In genomic region chr2:14401838-14402237, GRCh38 we compare ENCODE assay signal across 1 cellular context.
TF ChIP-seq lines count a peak whose summit lies in the region.

No MANE protein-coding gene starts in this region.

TF ChIP-seq in WTC11, 78 proteins besides CTCF, POLR2A, EP300 and RAD21 (continued from another document):
- TF ChIP-seq ZNF416 (CRISPR knock-in tag; IDR thresholded peaks at IDR 0.05) (no peak), CBFB (CRISPR knock-in tag; IDR thresholded peaks at IDR 0.05; ENCODE audit: low read depth) (no peak), SP1 (CRISPR knock-in tag; conservative IDR thresholded peaks at IDR 0.05) (peak; percentile 61; the same call in 1 of the 2 replicates), FOXP1 (CRISPR knock-in tag; IDR thresholded peaks at IDR 0.05; ENCODE audit: borderline replicate concordance) (no peak), MAX (CRISPR knock-in tag; IDR thresholded peaks at IDR 0.05) (0 out of 2 replicates have a peak, but pooled peaks have one; percentile 21), ERG (CRISPR knock-in tag; IDR thresholded peaks at IDR 0.05) (no peak), ZNF317 (CRISPR knock-in tag; IDR thresholded peaks at IDR 0.05; ENCODE audit: borderline replicate concordance, low read depth) (no peak), HMGA2 (CRISPR knock-in tag; IDR thresholded peaks at IDR 0.05) (no peak), KAT7 (CRISPR knock-in tag; IDR thresholded peaks at IDR 0.05; ENCODE audit: borderline replicate concordance) (no peak), NR1H2 (CRISPR knock-in tag; IDR thresholded peaks at IDR 0.05) (no peak)
- TF ChIP-seq, protein P1, sequence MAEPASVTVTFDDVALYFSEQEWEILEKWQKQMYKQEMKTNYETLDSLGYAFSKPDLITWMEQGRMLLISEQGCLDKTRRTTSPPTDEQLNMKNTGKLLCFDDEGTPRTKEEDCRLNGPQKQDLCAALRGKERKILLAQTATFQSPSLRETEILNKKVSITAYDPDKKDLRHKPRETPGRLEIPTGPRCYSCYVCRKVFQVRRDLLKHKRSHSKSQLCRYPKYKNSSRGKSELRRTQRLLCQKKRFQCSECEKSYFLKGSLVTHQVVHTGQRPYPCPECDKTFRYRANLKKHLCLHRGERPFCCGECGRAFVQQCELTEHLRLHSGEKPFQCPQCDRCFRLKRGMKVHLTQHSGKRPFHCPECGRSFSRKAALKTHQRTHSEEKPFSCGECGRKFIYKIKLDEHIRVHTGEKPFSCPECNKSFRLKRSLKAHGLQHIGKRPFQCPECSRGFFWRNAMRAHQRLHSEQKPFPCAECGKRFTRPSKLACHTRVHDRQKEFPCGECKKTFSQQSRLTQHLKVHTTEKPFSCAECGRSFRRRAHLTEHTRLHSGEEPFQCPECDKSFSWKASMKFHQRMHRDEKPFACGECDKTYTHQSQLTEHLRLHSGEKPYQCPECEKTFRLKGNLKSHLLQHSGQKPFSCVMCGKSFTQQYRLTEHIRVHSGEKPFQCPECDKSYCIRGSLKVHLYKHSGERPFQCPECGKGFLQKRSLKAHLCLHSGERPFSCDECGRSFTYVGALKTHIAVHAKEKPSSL (CRISPR knock-in tag; conservative IDR thresholded peaks at IDR 0.05): no peak
